15 cellular contexts compared by ENCODE assay signal in the genomic region with DNA sequence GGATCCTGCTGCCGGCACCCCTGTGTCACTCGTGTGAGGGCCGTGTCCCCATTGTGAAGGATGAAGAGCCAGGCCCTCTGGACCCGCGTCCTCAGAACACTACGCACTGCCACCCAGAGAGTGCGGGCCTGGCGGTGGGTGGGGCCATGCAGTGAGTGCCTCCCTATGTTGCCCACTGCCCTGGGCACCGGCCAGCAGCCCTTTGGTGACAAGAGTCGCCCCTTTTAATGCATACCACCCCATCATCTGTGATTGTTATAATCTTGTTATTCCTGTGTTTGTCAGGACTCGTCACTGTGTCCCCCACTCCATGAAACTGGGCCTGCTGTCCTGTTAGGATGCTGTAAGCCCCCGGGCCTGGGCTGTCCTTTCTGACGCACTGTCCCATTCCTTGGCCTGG. TPM values are rescaled to one million over a fixed set of nuclear protein-coding genes. Genes with fewer than 3 reads are reported as not detected.
A peak's percentile ranks its signal among the peaks of the same experiment; 100 is the strongest.
DNase-seq lines count a peak whose midpoint lies in the region; ATAC-seq and TF ChIP-seq lines count a peak whose summit lies in the region.
"Not testable (repeated sequence)": the region's sequence is repeated elsewhere in the genome, so short reads cannot be mapped to it uniquely, and the experiment has no call there.
"Had no signal": no experiment of that assay in that cellular context is flagged by ENCODE, and none has a peak within 500 bp of the region (broad histone marks: within the 10 kb centered on the region; RNA-seq: fewer than 3 reads in every experiment).

No MANE protein-coding gene starts in this region.

- not testable (repeated sequence) for H3K9me3 Mint-ChIP-seq in endodermal cell, nephron progenitor cell, type B pancreatic cell

- CTCF ChIA-PET in mammary epithelial cell (lab: Charles Lee; ENCODE audit: low non-redundant PET), result not testable (repeated sequence)

- H3K27me3 Mint-ChIP-seq in endodermal cell (ENCODE audit: insufficient read depth); nephron progenitor cell (ENCODE audit: low read depth, poor library complexity); type B pancreatic cell: not testable (repeated sequence)

- not testable (repeated sequence) for H3K4me1 ChIP-seq in mammary epithelial cell (ENCODE audit: insufficient read depth, low read length); endodermal cell (ENCODE audit: control insufficient read depth, insufficient read depth, low read length)

- BruUV-seq in mammary epithelial cell (replicated peaks; lab: Mats Ljungman, UMichigan), result not testable (repeated sequence)

- in situ Hi-C loops in mammary epithelial cell (cut with MboI; ENCODE audit: low sequenced_read_pairs in 2 of 2), result not testable (repeated sequence)

- not testable (repeated sequence) for H4K20me1 ChIP-seq in mammary epithelial cell (ENCODE audit: insufficient read depth, low read length)

- ATAC-seq in left lobe of liver, result not testable (repeated sequence)

- H3K4me1 Mint-ChIP-seq in endodermal cell; type B pancreatic cell (ENCODE audit: unreplicated experiment): not testable (repeated sequence)
- H3K4me1 Mint-ChIP-seq in nephron progenitor cell, result peaks cover 10% of the 10 kb centered on the region

- peak overlapping the region; percentile 72 for H2AFZ ChIP-seq in mammary epithelial cell (ENCODE audit: low read depth, low read length)

- not testable (repeated sequence) for H3K4me3 ChIP-seq in mammary epithelial cell (replicated peaks in 1 of 3; ENCODE audit: insufficient read depth in 1 of 3, low read depth in 2 of 3, low read length in 3 of 3); coronary artery; endodermal cell (ENCODE audit: low read length)

- dilution Hi-C loops in mammary epithelial cell (cut with HindIII; ENCODE audit: low sequenced_read_pairs), result not testable (repeated sequence)

- not testable (repeated sequence) for H3K27ac ChIP-seq in mammary epithelial cell (ENCODE audit: insufficient read depth, low read depth, low read length); coronary artery; endodermal cell (ENCODE audit: low read depth, low read length)

- H3K4me2 ChIP-seq in mammary epithelial cell (ENCODE audit: insufficient read depth, low read depth, low read length), result not testable (repeated sequence)

- H3K9ac ChIP-seq in mammary epithelial cell (ENCODE audit: insufficient read depth, low read length); endodermal cell (ENCODE audit: extremely low read depth, low read length, poor library complexity, severe bottlenecking): not testable (repeated sequence)

- 84% methylated on average over 5 of the region's 13 CpGs for WGBS in mammary epithelial cell (ENCODE audit: low coverage, missing lambda C conversion rate)
- 93 to 95% methylated on average over 4 to 10 of the region's 13 CpGs for WGBS in endodermal cell (ENCODE audit: insufficient coverage in 1 of 2, insufficient read length in 1 of 2), 2 experiments

- H3K79me2 ChIP-seq in mammary epithelial cell (ENCODE audit: insufficient read depth, low read length), result not testable (repeated sequence)

- not testable (repeated sequence) for H3K4me3 Mint-ChIP-seq in endodermal cell, nephron progenitor cell, type B pancreatic cell

- H3K36me3 Mint-ChIP-seq in endodermal cell (ENCODE audit: low read depth); nephron progenitor cell (ENCODE audit: low read depth); type B pancreatic cell: not testable (repeated sequence)

- H3K27me3 ChIP-seq in mammary epithelial cell (ENCODE audit: insufficient read depth, low read length); endodermal cell (ENCODE audit: control insufficient read depth, insufficient read depth, low read length, poor library complexity, severe bottlenecking): not testable (repeated sequence)

- not testable (repeated sequence) for DNase-seq in mammary epithelial cell, nephron progenitor cell
- DNase-seq in coronary artery (ENCODE audit: low spot score) (peak; percentile 19), endodermal cell (peak; percentile 10), left lobe of liver (ENCODE audit: low spot score) (peak; percentile 22), posterior vena cava (ENCODE audit: low spot score) (peak; percentile 2), type B pancreatic cell (ENCODE audit: extremely low spot score, unreplicated experiment) (peak; percentile 44)

- TF ChIP-seq CTCF in mammary epithelial cell (conservative IDR thresholded peaks at IDR 0.05 in 1 of 2, IDR thresholded peaks at IDR 0.05 in 1 of 2; ENCODE audit: extremely low read depth in 1 of 2, insufficient read depth in 1 of 2, low read depth in 1 of 2, low read length in 2 of 2); coronary artery (IDR thresholded peaks at IDR 0.05); endodermal cell (conservative IDR thresholded peaks at IDR 0.05); nephron progenitor cell (IDR thresholded peaks at IDR 0.05); type B pancreatic cell (conservative IDR thresholded peaks at IDR 0.05): not testable (repeated sequence)

- H3K27ac Mint-ChIP-seq in endodermal cell, type B pancreatic cell: not testable (repeated sequence)
- H3K27ac Mint-ChIP-seq in nephron progenitor cell, result peak overlapping the region; percentile 83

- not testable (repeated sequence) for H3K9me3 ChIP-seq in mammary epithelial cell (replicated peaks; ENCODE audit: insufficient read depth, low read length); endodermal cell (ENCODE audit: control insufficient read depth, low read length)

- intact Hi-C loops in mammary epithelial cell (cut with micrococcal nuclease); posterior vena cava (cut with DNase I): not testable (repeated sequence)

- H3K36me3 ChIP-seq in mammary epithelial cell (ENCODE audit: insufficient read depth, low read length); endodermal cell (ENCODE audit: control insufficient read depth, insufficient read depth, low read length): not testable (repeated sequence)

RNA-seq across cellular contexts. Expression of a gene that starts 6.6 kb away (rescaled TPM):
- total RNA-seq in mammary epithelial cell (1 to 10 TPM; 1.8 to 2.7 TPM), endodermal cell (10 to 100 TPM in 1 of 2 donors, 1 to 10 TPM in 1; 8.7 to 10.4 TPM), left lobe of liver (not detected), posterior vena cava (1 to 10 TPM; 1.4 to 1.5 TPM), type B pancreatic cell (ENCODE audit: low replicate concordance) (10.3 and 15.4 TPM in 2 replicates)
- 5.8 TPM for polyA plus RNA-seq in mammary epithelial cell
- polyA minus RNA-seq in mammary epithelial cell, result not detected
- 30.4 TPM for polyA plus RNA-seq in endodermal cell (2013, experiment 1 of 2)
- 32.4 TPM for polyA plus RNA-seq in endodermal cell (2013, experiment 2 of 2)
- total RNA-seq: CD4-positive, CD25-positive, alpha-beta regulatory T cell had no signal
- polyA plus RNA-seq: CD14-positive monocyte; CD4-positive, alpha-beta memory T cell; CD4-positive, CD25-positive, alpha-beta regulatory T cell had no signal

RNA-seq across cellular contexts. Expression of a gene that starts 9.3 kb away (rescaled TPM):
- total RNA-seq in mammary epithelial cell (under 1 TPM; 0.14 to 0.33 TPM), endodermal cell (10 to 100 TPM in 1 of 2 donors, under 1 TPM in 1; 0.18 to 12.7 TPM), left lobe of liver (not detected), posterior vena cava (not detected), type B pancreatic cell (ENCODE audit: low replicate concordance) (14.2 and 25.0 TPM in 2 replicates)
- polyA plus RNA-seq in mammary epithelial cell, result not detected
- not detected for polyA minus RNA-seq in mammary epithelial cell
- 0.18 TPM for polyA plus RNA-seq in endodermal cell (2013, experiment 1 of 2)
- 0.17 TPM for polyA plus RNA-seq in endodermal cell (2013, experiment 2 of 2)
- total RNA-seq: A673; CD4-positive, alpha-beta memory T cell; CD4-positive, CD25-positive, alpha-beta regulatory T cell; CD8-positive, alpha-beta memory T cell; GM12878 had no signal
- polyA plus RNA-seq: AG04450; CD14-positive monocyte; CD4-positive, CD25-positive, alpha-beta regulatory T cell had no signal

RNA-seq across cellular contexts. Expression of a gene that starts 43.1 kb away (rescaled TPM):
- total RNA-seq in mammary epithelial cell (10 to 100 TPM; 21.8 to 69.3 TPM), endodermal cell (10 to 100 TPM; 81.6 to 93.9 TPM), left lobe of liver (27.8 TPM), posterior vena cava (10 to 100 TPM; 26.5 to 29.7 TPM), type B pancreatic cell (ENCODE audit: low replicate concordance) (77.0 and 79.6 TPM in 2 replicates)
- 59.8 TPM for polyA plus RNA-seq in mammary epithelial cell
- 92.0 TPM for polyA minus RNA-seq in mammary epithelial cell
- polyA plus RNA-seq in endodermal cell (2013, experiment 1 of 2), result 66.7 TPM
- polyA plus RNA-seq in endodermal cell (2013, experiment 2 of 2), result 60.4 TPM

RNA-seq across cellular contexts. Expression of a gene that starts 43.7 kb away (rescaled TPM):
- total RNA-seq in mammary epithelial cell (100 to 1,000 TPM; 103 to 324 TPM), endodermal cell (100 to 1,000 TPM; 161 to 224 TPM), left lobe of liver (138 TPM), posterior vena cava (100 to 1,000 TPM; 183 to 200 TPM), type B pancreatic cell (ENCODE audit: low replicate concordance) (164 and 224 TPM in 2 replicates)
- polyA plus RNA-seq in mammary epithelial cell, result 94.5 TPM
- 5.4 TPM for polyA minus RNA-seq in mammary epithelial cell
- 222 TPM for polyA plus RNA-seq in endodermal cell (2013, experiment 1 of 2)
- polyA plus RNA-seq in endodermal cell (2013, experiment 2 of 2), result 208 TPM

RNA-seq across cellular contexts. Expression of a gene that starts 59.9 kb away (rescaled TPM):
- not detected for total RNA-seq in mammary epithelial cell
- polyA plus RNA-seq in mammary epithelial cell, result not detected
- polyA minus RNA-seq in mammary epithelial cell, result not detected
- total RNA-seq in endodermal cell, result not detected
- not detected for polyA plus RNA-seq in endodermal cell (2013, experiment 1 of 2)
- not detected for polyA plus RNA-seq in endodermal cell (2013, experiment 2 of 2)
- not detected for total RNA-seq in left lobe of liver
- not detected for total RNA-seq in posterior vena cava
- total RNA-seq in type B pancreatic cell (ENCODE audit: low replicate concordance), result not detected in 2 replicates
- total RNA-seq: A673; CD4-positive, alpha-beta memory T cell; CD4-positive, CD25-positive, alpha-beta regulatory T cell; CD8-positive, alpha-beta memory T cell; G401; GM12878 had no signal
- polyA plus RNA-seq: AG04450; CD14-positive monocyte; CD4-positive, alpha-beta memory T cell; CD4-positive, CD25-positive, alpha-beta regulatory T cell; CD8-positive, alpha-beta memory T cell; GM12878 had no signal
